14 cellular contexts compared by ENCODE assay signal in genomic region chr6:114862809-114863208, GRCh38.
"Had no signal": no experiment of that assay in that cellular context is flagged by ENCODE, and none has a peak within 500 bp of the region (broad histone marks: within the 10 kb centered on the region; RNA-seq: fewer than 3 reads in every experiment).

No MANE protein-coding gene starts in this region.

- H3K27me3 Mint-ChIP-seq: activated naive CD8-positive, alpha-beta T cell treated with anti-CD3 and anti-CD28 coated beads, Interleukin-2, amount 50 U/mL, for 24 hours; central memory CD8-positive, alpha-beta T cell; type B pancreatic cell had no signal

- H3K27ac Mint-ChIP-seq: activated CD8-positive, alpha-beta T cell treated with anti-CD3 and anti-CD28 coated beads, Interleukin-2, amount 10 ng/mL, durations not matched to agents 7 days and 5 days; activated naive CD8-positive, alpha-beta T cell treated with anti-CD3 and anti-CD28 coated beads, Interleukin-2, amount 50 U/mL, for 24 hours; nephron progenitor cell; type B pancreatic cell; WTC11 had no signal

- H3K4me1 Mint-ChIP-seq: activated naive CD8-positive, alpha-beta T cell treated with anti-CD3 and anti-CD28 coated beads, Interleukin-2, amount 50 U/mL, for 24 hours; central memory CD8-positive, alpha-beta T cell; nephron progenitor cell; WTC11 had no signal

- H3K9me3 Mint-ChIP-seq: type B pancreatic cell had no signal

- H3K4me3 Mint-ChIP-seq: activated CD8-positive, alpha-beta T cell treated with anti-CD3 and anti-CD28 coated beads, Interleukin-2, amount 10 ng/mL, durations not matched to agents 7 days and 5 days; activated naive CD8-positive, alpha-beta T cell treated with anti-CD3 and anti-CD28 coated beads, Interleukin-2, amount 50 U/mL, for 24 hours; central memory CD8-positive, alpha-beta T cell; nephron progenitor cell; type B pancreatic cell; WTC11 had no signal

- DNase-seq: activated CD4-positive, alpha-beta T cell treated with anti-CD3 and anti-CD28 coated beads for 48 hours; activated CD8-positive, alpha-beta memory T cell treated with anti-CD3 and anti-CD28 coated beads, Interleukin-2, amount 50 U/mL, for 48 hours; activated CD8-positive, alpha-beta T cell treated with anti-CD3 and anti-CD28 coated beads, Interleukin-2, amount 10 ng/mL, durations not matched to agents 7 days and 5 days; activated naive CD8-positive, alpha-beta T cell treated with anti-CD3 and anti-CD28 coated beads, Interleukin-2, amount 50 U/mL, for 24 hours; cortex of kidney; effector CD8-positive, alpha-beta T cell; hippocampal formation; left ventricle myocardium superior; nephron progenitor cell; stimulated activated CD4-positive, alpha-beta T cell treated with anti-CD3 and anti-CD28 coated beads, Interleukin-2, amount 100 ng/mL, for 48 hours; stimulated activated naive CD4-positive, alpha-beta T cell treated with Interleukin-2 at 50 U/mL for 16 hours had no signal

- H3K36me3 Mint-ChIP-seq: type B pancreatic cell had no signal
